23 cellular contexts compared by ENCODE assay signal in genomic region chr19:3007975-3008374, GRCh38. TPM values are rescaled to one million over a fixed set of nuclear protein-coding genes. Genes with fewer than 3 reads are reported as not detected.
"Had no signal": no experiment of that assay in that cellular context is flagged by ENCODE, and none has a peak within 500 bp of the region (broad histone marks: within the 10 kb centered on the region; RNA-seq: fewer than 3 reads in every experiment).

No MANE protein-coding gene starts in this region.

- H3K4me3 ChIP-seq: adrenal gland, Peyer's patch had no signal

- DNase-seq: activated CD4-positive, alpha-beta memory T cell treated with anti-CD3 and anti-CD28 coated beads, Interleukin-2, amount 10 ng/mL, durations not matched to agents 7 days and 5 days; activated CD4-positive, alpha-beta T cell treated with anti-CD3 and anti-CD28 coated beads for 36 hours; activated CD4-positive, alpha-beta T cell treated with anti-CD3 and anti-CD28 coated beads, Interleukin-2, amount 50 U/mL, for 1 hour; activated gamma-delta T cell treated with Interleukin-2 at 50 U/mL for 16 hours; activated naive CD4-positive, alpha-beta T cell treated with anti-CD3 and anti-CD28 coated beads, Interleukin-2, amount 50 U/mL, for 16 hours; activated naive CD8-positive, alpha-beta T cell treated with anti-CD3 and anti-CD28 coated beads, Interleukin-2, amount 10 ng/mL, durations not matched to agents 7 days and 5 days; activated T-cell treated with anti-CD3 and anti-CD28 coated beads for 4 hours; activated T-cell treated with anti-CD3 and anti-CD28 coated beads, Interleukin-2, amount 50 U/mL, for 48 hours; adrenal gland; anterior cingulate cortex; caudate nucleus; KG1; NCI-H1105 treated with DMSO at 0.1 percent for 48 hours; NCI-H1436 treated with DMSO at 0.1 percent for 48 hours; NCI-H187; NCI-H2081; NCI-H510A treated with DMSO at 0.1 percent for 48 hours; NCI-H69; Peyer's patch; SIG-M5; T-helper 1 cell had no signal

- H3K36me3 ChIP-seq: Peyer's patch had no signal

- H3K4me1 ChIP-seq: adrenal gland, Peyer's patch had no signal

- H3K9me3 ChIP-seq: adrenal gland, Peyer's patch had no signal

- H3K27ac ChIP-seq: adrenal gland, Peyer's patch, VCaP had no signal

- H3K27me3 ChIP-seq: adrenal gland, Peyer's patch had no signal

RNA-seq across cellular contexts. Expression of gene TLE2, which starts 21.1 kb away (rescaled TPM):
- total RNA-seq: M059J had no signal
